In the genomic region with DNA sequence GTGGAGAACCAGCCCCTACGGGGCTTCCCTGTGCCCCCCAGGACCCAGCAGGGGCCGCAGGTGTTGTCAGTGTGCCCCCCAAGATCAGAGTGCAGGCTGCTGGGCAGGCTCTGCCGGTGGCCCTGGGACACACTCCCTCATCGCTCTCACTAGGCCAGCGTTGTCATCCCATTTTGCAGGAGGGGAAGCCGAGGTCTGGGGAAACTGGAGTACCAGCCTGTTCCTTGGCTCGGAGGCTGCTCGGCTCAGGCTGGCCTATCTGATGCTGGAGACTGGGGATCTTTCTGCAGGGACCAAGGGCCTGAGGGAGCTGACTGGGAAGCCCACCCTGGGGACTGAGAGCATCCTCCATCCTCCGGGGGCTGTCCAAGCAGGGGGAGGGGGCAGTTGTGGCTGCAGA, we compare ENCODE assay signal across 28 cellular contexts.
"Had no signal": no experiment of that assay in that cellular context is flagged by ENCODE, and none has a peak within 500 bp of the region (broad histone marks: within the 10 kb centered on the region; RNA-seq: fewer than 3 reads in every experiment).

No MANE protein-coding gene starts in this region.

- H3K27ac Mint-ChIP-seq: memory B cell; natural killer cell; progenitor cell of endocrine pancreas; stimulated activated effector memory CD8-positive, alpha-beta T cell treated with anti-CD3 and anti-CD28 coated beads, Interleukin-12 subunit alpha, Interleukin-12 subunit beta, amount 100 ng/mL, for 72 hours had no signal

- FAIRE-seq: endometrium, keratinocyte had no signal

- DNase-seq: dermis blood vessel endothelial cell; effector memory CD4-positive, alpha-beta T cell; erythroblast; esophagus squamous epithelium; foreskin melanocyte; hypothalamus; immature natural killer cell; natural killer cell; stimulated activated CD4-positive, alpha-beta T cell treated with anti-CD3 and anti-CD28 coated beads, Interleukin-2, amount 100 ng/mL, for 24 hours; stimulated activated CD4-positive, alpha-beta T cell treated with anti-CD3 and anti-CD28 coated beads, Interleukin-4, amount 100 ng/mL, for 24 hours; stimulated activated naive CD4-positive, alpha-beta T cell treated with Interleukin-2 at 50 U/mL for 16 hours; stomach; thyroid gland; trophoblast cell had no signal

- ATAC-seq: left ventricle myocardium superior; natural killer cell; sciatic nerve; stimulated activated effector memory CD8-positive, alpha-beta T cell treated with anti-CD3 and anti-CD28 coated beads, Interleukin-12 subunit alpha, Interleukin-12 subunit beta, amount 100 ng/mL, for 72 hours had no signal

- H3K79me2 ChIP-seq: parathyroid adenoma had no signal

- H3K27me3 ChIP-seq: right atrium auricular region, thyroid gland, vagina had no signal

- H2AFZ ChIP-seq: parathyroid adenoma had no signal

- H3K4me3 ChIP-seq: coronary artery, esophagus squamous epithelium, lung, right atrium auricular region, smooth muscle cell, stomach, thyroid gland, vagina had no signal

- H3K9me3 ChIP-seq: esophagus squamous epithelium, neutrophil, right atrium auricular region, stomach, thyroid gland, vagina had no signal

- H3K4me1 ChIP-seq: parathyroid adenoma, vagina had no signal

- H3K36me3 ChIP-seq: esophagus squamous epithelium, neutrophil, right atrium auricular region, stomach, thyroid gland, vagina had no signal

- H3K4me2 ChIP-seq: smooth muscle cell had no signal

- H3K4me1 Mint-ChIP-seq: immature natural killer cell; natural killer cell; stimulated activated effector memory CD8-positive, alpha-beta T cell treated with anti-CD3 and anti-CD28 coated beads, Interleukin-12 subunit alpha, Interleukin-12 subunit beta, amount 100 ng/mL, for 72 hours had no signal

- H3K9ac ChIP-seq: parathyroid adenoma had no signal

- H3K4me3 Mint-ChIP-seq: immature natural killer cell; memory B cell; natural killer cell; stimulated activated effector memory CD8-positive, alpha-beta T cell treated with anti-CD3 and anti-CD28 coated beads, Interleukin-12 subunit alpha, Interleukin-12 subunit beta, amount 100 ng/mL, for 72 hours had no signal

- H3K27ac ChIP-seq: coronary artery, esophagus squamous epithelium, neutrophil, parathyroid adenoma, right atrium auricular region, stomach, thyroid gland, vagina had no signal

- H3K9me3 Mint-ChIP-seq: immature natural killer cell; memory B cell; natural killer cell; stimulated activated effector memory CD8-positive, alpha-beta T cell treated with anti-CD3 and anti-CD28 coated beads, Interleukin-12 subunit alpha, Interleukin-12 subunit beta, amount 100 ng/mL, for 72 hours had no signal
